Comparison of ENCODE assay signal across 18 cellular contexts in the genomic region with DNA sequence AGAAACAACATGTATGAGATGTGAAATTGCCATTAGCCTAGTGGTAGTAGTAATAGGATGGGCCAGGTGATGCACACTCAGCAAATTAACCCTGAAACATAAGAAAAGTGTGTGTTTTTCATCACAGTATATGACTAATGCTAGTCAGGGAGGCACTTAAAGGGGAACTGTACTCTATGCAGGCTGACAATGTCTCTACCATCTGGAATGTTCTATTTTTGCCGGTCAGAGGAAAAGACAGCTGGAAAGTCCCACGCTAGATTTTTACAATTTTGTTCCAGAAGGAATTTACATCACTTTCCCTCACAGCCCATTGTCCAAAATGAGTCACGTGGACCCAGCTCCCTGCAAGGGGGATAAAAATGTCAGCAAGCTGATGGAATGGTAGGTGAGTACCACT.
DNase-seq lines count a peak whose midpoint lies in the region; ATAC-seq and TF ChIP-seq lines count a peak whose summit lies in the region.
"Had no signal": no experiment of that assay in that cellular context is flagged by ENCODE, and none has a peak within 500 bp of the region (broad histone marks: within the 10 kb centered on the region; RNA-seq: fewer than 3 reads in every experiment).

No MANE protein-coding gene starts in this region.

- peaks cover 17% of the 10 kb centered on the region for H3K4me1 Mint-ChIP-seq in osteocyte (ENCODE audit: unreplicated experiment)

- H3F3A ChIP-seq in PC-3 (ENCODE audit: low read length, unreplicated experiment) = no peaks in the 10 kb centered on the region

- H3K27ac ChIP-seq in PC-3 (ENCODE audit: low read length) (no peak overlapping the region), fibroblast of lung (ENCODE audit: insufficient read depth, low read length) (no peak overlapping the region), aorta (ENCODE audit: low read depth in 1 of 2, low read length in 2 of 2) (no peak overlapping the region)
- H3K27ac ChIP-seq: adrenal gland, C4-2B had no signal

- peak overlapping the region; percentile 54 for H3K27ac Mint-ChIP-seq in osteocyte (ENCODE audit: unreplicated experiment)

- H3K9me3 Mint-ChIP-seq in osteocyte (ENCODE audit: unreplicated experiment) = no peaks in the 10 kb centered on the region
- H3K9me3 Mint-ChIP-seq: nephron had no signal

- CTCF ChIA-PET in PC-3 (lab: Charles Lee) = no interaction called here

- 13 to 19% methylated on average over 3 of the region's 3 CpGs for WGBS in aorta, 2 donors

- no peaks in the 10 kb centered on the region for H3K27me3 ChIP-seq in PC-3 (ENCODE audit: low read length)
- no peaks in the 10 kb centered on the region for H3K27me3 ChIP-seq in fibroblast of lung (ENCODE audit: control insufficient read depth, insufficient read depth, low read length)
- no peaks in the 10 kb centered on the region for H3K27me3 ChIP-seq in aorta (ENCODE audit: control insufficient read depth in 1 of 2, insufficient read depth in 2 of 2, low read length in 1 of 2)
- H3K27me3 ChIP-seq: adrenal gland, MG63 had no signal

- intact Hi-C loops in PC-3 (cut with micrococcal nuclease) = no loop called here
- intact Hi-C loops in aorta (cut with DNase I) = no loop called here
- intact Hi-C loops in left colon (cut with DNase I, micrococcal nuclease) = no loop called here

- no peak overlapping the region for H3K4me3 ChIP-seq in PC-3 (ENCODE audit: low read length)
- no peak overlapping the region for H3K4me3 ChIP-seq in fibroblast of lung (replicated peaks in 1 of 4; ENCODE audit: control extremely low read depth in 1 of 4, insufficient read depth in 1 of 4, low read depth in 3 of 4, low read length in 4 of 4)
- no peak overlapping the region for H3K4me3 ChIP-seq in aorta (ENCODE audit: low read length in 2 of 2)
- H3K4me3 ChIP-seq: adrenal gland, MG63 had no signal

- DNase-seq in DMS53 treated with DMSO at 0.1 percent for 48 hours (lab: John Stamatoyannopoulos, UW; ENCODE audit: unreplicated experiment) (peak; percentile 3), PC-3 (peak; percentile 28), fibroblast of lung (ENCODE audit: low read depth in 2 of 2) (peak; percentile 52 to 68), osteocyte (ENCODE audit: extremely low spot score, unreplicated experiment) (no peak), aorta (no peak), left colon (no peak), NCI-H1048 (lab: John Stamatoyannopoulos, UW) (no peak)
- DNase-seq: activated CD4-positive, alpha-beta T cell treated with anti-CD3 and anti-CD28 coated beads, Interleukin-2, amount 50 U/mL, for 4 hours; adrenal gland; cortex of kidney; DMS79; MG63; NCI-H187 treated with DMSO at 0.1 percent for 48 hours; NCI-H510A; SK-N-SH had no signal

- peak; percentile 76 for ATAC-seq in PC-3
- no peak for ATAC-seq in aorta (ENCODE audit: low FRiP score)
- no peak for ATAC-seq in left colon
- ATAC-seq: esophagus mucosa had no signal

- TF ChIP-seq CTCF in PC-3 (conservative IDR thresholded peaks at IDR 0.05; ENCODE audit: low read depth, low read length) (no peak), fibroblast of lung (conservative IDR thresholded peaks at IDR 0.05 in 1 of 2, IDR thresholded peaks at IDR 0.05 in 1 of 2; ENCODE audit: low read depth in 1 of 2, low read length in 2 of 2) (no peak), osteocyte (IDR thresholded peaks at IDR 0.05) (no peak)

- no peak overlapping the region for H3K4me3 Mint-ChIP-seq in osteocyte (ENCODE audit: unreplicated experiment)
- H3K4me3 Mint-ChIP-seq: nephron had no signal

- no peaks in the 10 kb centered on the region for H3K79me2 ChIP-seq in PC-3 (ENCODE audit: low read length)
- H3K79me2 ChIP-seq in fibroblast of lung (ENCODE audit: control insufficient read depth, insufficient read depth, low read length) = no peaks in the 10 kb centered on the region

- H3K9me3 ChIP-seq in PC-3 (ENCODE audit: low read length) (no peaks in the 10 kb centered on the region), fibroblast of lung (ENCODE audit: control insufficient read depth, insufficient read depth, low read depth, low read length) (no peaks in the 10 kb centered on the region), aorta (ENCODE audit: control insufficient read depth, low read length) (no peaks in the 10 kb centered on the region)
- H3K9me3 ChIP-seq: adrenal gland, MG63, SK-N-SH had no signal

- H2AFZ ChIP-seq in PC-3 (ENCODE audit: low read length) (no peak overlapping the region), fibroblast of lung (ENCODE audit: low read length) (no peak overlapping the region)

- H3K4me1 ChIP-seq in PC-3 (ENCODE audit: insufficient read depth, low read length) (peaks cover 16% of the 10 kb centered on the region), fibroblast of lung (ENCODE audit: control insufficient read depth, extremely low read depth, insufficient read depth, low read length) (no peaks in the 10 kb centered on the region), aorta (ENCODE audit: control insufficient read depth in 1 of 2, insufficient read depth in 2 of 2, low read length in 2 of 2) (no peaks in the 10 kb centered on the region)
- H3K4me1 ChIP-seq: adrenal gland had no signal

- H3K4me2 ChIP-seq in PC-3 (ENCODE audit: low read length) (no peak overlapping the region), fibroblast of lung (ENCODE audit: extremely low read depth, insufficient read depth, low read length) (no peak overlapping the region)
- H3K4me2 ChIP-seq: SK-N-SH had no signal

- H3K27me3 Mint-ChIP-seq in osteocyte (ENCODE audit: unreplicated experiment) = peaks cover 4% of the 10 kb centered on the region

- no peaks in the 10 kb centered on the region for H3K36me3 ChIP-seq in PC-3 (ENCODE audit: low read depth, low read length)
- H3K36me3 ChIP-seq in fibroblast of lung (ENCODE audit: control insufficient read depth, insufficient read depth, low read length) = no peaks in the 10 kb centered on the region
- no peaks in the 10 kb centered on the region for H3K36me3 ChIP-seq in aorta (ENCODE audit: control insufficient read depth in 1 of 2, insufficient read depth in 2 of 2, low read length in 1 of 2)
- H3K36me3 ChIP-seq: adrenal gland, MG63 had no signal

- no peak overlapping the region for H3K9ac ChIP-seq in PC-3 (ENCODE audit: low read length)
- no peak overlapping the region for H3K9ac ChIP-seq in fibroblast of lung (ENCODE audit: insufficient read depth, low read length)
- H3K9ac ChIP-seq: SK-N-SH had no signal

- POLR2A ChIA-PET in PC-3 (lab: Charles Lee; ENCODE audit: unreplicated experiment) = no interaction called here

- H3K9me2 ChIP-seq in PC-3 (replicated peaks; ENCODE audit: low read length) = no peaks in the 10 kb centered on the region
- H3K9me2 ChIP-seq: SK-N-SH had no signal

- no peaks in the 10 kb centered on the region for H4K20me1 ChIP-seq in PC-3 (ENCODE audit: low read length)
- H4K20me1 ChIP-seq in fibroblast of lung (ENCODE audit: control insufficient read depth, extremely low read depth, insufficient read depth, low read length) = no peaks in the 10 kb centered on the region

- no TSS peak for BruUV-seq in PC-3 (replicated peaks; lab: Mats Ljungman, UMichigan)

- H3K36me3 Mint-ChIP-seq in osteocyte (ENCODE audit: unreplicated experiment) = no peaks in the 10 kb centered on the region

Comparison
In these comparisons a context has a peak if more than half of its experiments do, and no peak if none do; other contexts are left out.
1. DNase-seq: peak in DMS53 treated with DMSO at 0.1 percent for 48 hours (single experiment), PC-3 (single experiment) and fibroblast of lung (2 of 2); none in osteocyte (single experiment), aorta (0 of 2), left colon (0 of 2) and NCI-H1048 (single experiment).